In the genomic region with DNA sequence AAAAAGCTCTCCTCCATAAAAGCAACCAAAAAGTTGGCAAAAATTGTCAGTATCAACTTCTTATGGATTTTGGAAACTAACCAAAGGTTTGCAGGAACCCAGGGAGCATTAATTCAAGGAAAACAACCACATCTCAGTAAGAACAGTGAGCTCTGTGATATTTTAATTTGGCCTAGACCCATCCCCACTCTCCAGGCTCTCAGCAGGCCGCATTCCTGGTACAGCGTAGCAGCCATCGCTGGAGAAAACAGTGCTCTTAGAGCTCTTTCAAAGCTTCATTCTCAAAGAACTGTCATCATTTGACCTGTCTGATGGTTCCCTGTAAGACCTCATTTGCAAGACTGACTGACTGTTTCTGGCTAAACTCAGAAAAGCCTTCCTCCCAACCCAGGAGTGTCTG, we compare ENCODE assay signal across 19 cellular contexts.
DNase-seq lines count a peak whose midpoint lies in the region; ATAC-seq and TF ChIP-seq lines count a peak whose summit lies in the region.
"Had no signal": no experiment of that assay in that cellular context is flagged by ENCODE, and none has a peak within 500 bp of the region (broad histone marks: within the 10 kb centered on the region; RNA-seq: fewer than 3 reads in every experiment).

No MANE protein-coding gene starts in this region.

- CTCF ChIA-PET in activated CD4-positive, alpha-beta T cell treated with anti-CD3 and anti-CD28 coated beads, Interleukin-2, amount 10 ng/mL, durations not matched to agents 7 days and 5 days (lab: Charles Lee), result interaction anchor here (0.6 to 1.2 kb wide), 3 partner anchors 66 to 157 kb away, joined by 3 read pairs; no protein-coding TSS in a partner anchor

- no peak for DNase-seq in chondrocyte (ENCODE audit: low spot score)
- no peak for DNase-seq in activated CD4-positive, alpha-beta T cell treated with anti-CD3 and anti-CD28 coated beads, Interleukin-2, amount 10 ng/mL, durations not matched to agents 7 days and 5 days
- no peak for DNase-seq in activated CD4-positive, alpha-beta T cell treated with anti-CD3 and anti-CD28 coated beads, Interleukin-2, amount 50 U/mL, for 48 hours
- DNase-seq in dedifferentiated amniotic fluid mesenchymal stem cell (ENCODE audit: extremely low spot score), result no peak
- DNase-seq: activated CD8-positive, alpha-beta memory T cell treated with anti-CD3 and anti-CD28 coated beads, Interleukin-2, amount 10 ng/mL, durations not matched to agents 7 days and 5 days; activated gamma-delta T cell; amniotic stem cell; glutamatergic neuron; GOT3; Karpas-422; naive B cell; stimulated activated naive CD4-positive, alpha-beta T cell treated with Interleukin-2 at 50 U/mL for 16 hours had no signal

- no peak overlapping the region for H2AFZ ChIP-seq in parathyroid adenoma

- H3K4me3 Mint-ChIP-seq in chondrocyte (ENCODE audit: unreplicated experiment), result no peak overlapping the region
- H3K4me3 Mint-ChIP-seq in activated CD4-positive, alpha-beta T cell treated with anti-CD3 and anti-CD28 coated beads, Interleukin-2, amount 10 ng/mL, durations not matched to agents 7 days and 5 days, result no peak overlapping the region
- H3K4me3 Mint-ChIP-seq: activated CD8-positive, alpha-beta memory T cell treated with anti-CD3 and anti-CD28 coated beads, Interleukin-2, amount 10 ng/mL, durations not matched to agents 7 days and 5 days; naive B cell had no signal

- peaks cover 2% of the 10 kb centered on the region; the same call in 1 of the 2 replicates for H3K9me3 ChIP-seq in HUES48 (ENCODE audit: control insufficient read depth, insufficient read depth, low read length)
- H3K9me3 ChIP-seq in iPS-15b (ENCODE audit: control insufficient read depth, insufficient read depth, low read length), result peaks cover 2% of the 10 kb centered on the region
- H3K9me3 ChIP-seq in parathyroid adenoma (ENCODE audit: control insufficient read depth, low read length), result no peaks in the 10 kb centered on the region
- H3K9me3 ChIP-seq: esophagus muscularis mucosa had no signal

- H3K27ac ChIP-seq in HUES48 (ENCODE audit: low read depth, low read length) (peak overlapping the region; percentile 73), parathyroid adenoma (peak overlapping the region; percentile 27)
- H3K27ac ChIP-seq: esophagus muscularis mucosa had no signal

- no peaks in the 10 kb centered on the region for H3K27me3 Mint-ChIP-seq in chondrocyte (ENCODE audit: low read depth)
- H3K27me3 Mint-ChIP-seq in activated CD4-positive, alpha-beta T cell treated with anti-CD3 and anti-CD28 coated beads, Interleukin-2, amount 10 ng/mL, durations not matched to agents 7 days and 5 days, result no peaks in the 10 kb centered on the region
- H3K27me3 Mint-ChIP-seq: activated CD8-positive, alpha-beta memory T cell treated with anti-CD3 and anti-CD28 coated beads, Interleukin-2, amount 10 ng/mL, durations not matched to agents 7 days and 5 days; naive B cell had no signal

- peaks cover 40% of the 10 kb centered on the region for H3K79me2 ChIP-seq in parathyroid adenoma

- peaks cover 25% of the 10 kb centered on the region for H3K4me1 Mint-ChIP-seq in chondrocyte (ENCODE audit: low read depth)
- H3K4me1 Mint-ChIP-seq in activated CD4-positive, alpha-beta T cell treated with anti-CD3 and anti-CD28 coated beads, Interleukin-2, amount 10 ng/mL, durations not matched to agents 7 days and 5 days, result peaks cover 3% of the 10 kb centered on the region
- H3K4me1 Mint-ChIP-seq: activated CD8-positive, alpha-beta memory T cell treated with anti-CD3 and anti-CD28 coated beads, Interleukin-2, amount 10 ng/mL, durations not matched to agents 7 days and 5 days had no signal

- ATAC-seq in GM18909 (IDR thresholded peaks at IDR 0.05; ENCODE audit: poor library complexity, unreplicated experiment), result no peak
- ATAC-seq: activated CD4-positive, CD25-positive, alpha-beta regulatory T cell treated with anti-CD3 and anti-CD28 coated beads, Interleukin-2, amount 50 U/mL, for 24 hours; activated CD8-positive, alpha-beta memory T cell treated with anti-CD3 and anti-CD28 coated beads, Interleukin-2, amount 10 ng/mL, durations not matched to agents 7 days and 5 days; left lobe of liver had no signal

- TF ChIP-seq CTCF in chondrocyte (IDR thresholded peaks at IDR 0.05), result no peak
- TF ChIP-seq CTCF in parathyroid adenoma (IDR thresholded peaks at IDR 0.05), result no peak

- H3K4me1 ChIP-seq in HUES48 (ENCODE audit: control insufficient read depth, insufficient read depth, low read length) (peaks cover 23% of the 10 kb centered on the region), iPS-15b (ENCODE audit: control insufficient read depth, insufficient read depth, low read length) (peaks cover 16% of the 10 kb centered on the region), parathyroid adenoma (peaks cover 7% of the 10 kb centered on the region)

- peak overlapping the region; percentile 70 for H3K27ac Mint-ChIP-seq in chondrocyte (ENCODE audit: unreplicated experiment)
- H3K27ac Mint-ChIP-seq in activated CD4-positive, alpha-beta T cell treated with anti-CD3 and anti-CD28 coated beads, Interleukin-2, amount 10 ng/mL, durations not matched to agents 7 days and 5 days, result no peak overlapping the region
- H3K27ac Mint-ChIP-seq: activated CD8-positive, alpha-beta memory T cell treated with anti-CD3 and anti-CD28 coated beads, Interleukin-2, amount 10 ng/mL, durations not matched to agents 7 days and 5 days had no signal

- H3K4me3 ChIP-seq in HUES48 (ENCODE audit: low read depth, low read length), result no peak overlapping the region
- peak overlapping the region; percentile 10 for H3K4me3 ChIP-seq in iPS-15b (ENCODE audit: low read depth, low read length)
- no peak overlapping the region for H3K4me3 ChIP-seq in parathyroid adenoma (ENCODE audit: low read depth, low read length)
- H3K4me3 ChIP-seq: esophagus muscularis mucosa had no signal

- H3K27me3 ChIP-seq in HUES48 (ENCODE audit: control insufficient read depth, insufficient read depth, low read length) (no peaks in the 10 kb centered on the region), iPS-15b (ENCODE audit: control insufficient read depth, insufficient read depth, low read length) (no peaks in the 10 kb centered on the region), parathyroid adenoma (ENCODE audit: control insufficient read depth, insufficient read depth, low read length) (no peaks in the 10 kb centered on the region)
- H3K27me3 ChIP-seq: esophagus muscularis mucosa had no signal

- H3K36me3 Mint-ChIP-seq in chondrocyte (ENCODE audit: low read depth), result peaks cover 14% of the 10 kb centered on the region
- peaks cover 34% of the 10 kb centered on the region for H3K36me3 Mint-ChIP-seq in activated CD4-positive, alpha-beta T cell treated with anti-CD3 and anti-CD28 coated beads, Interleukin-2, amount 10 ng/mL, durations not matched to agents 7 days and 5 days (ENCODE audit: low read depth)

- POLR2A ChIA-PET in activated CD4-positive, alpha-beta T cell treated with anti-CD3 and anti-CD28 coated beads, Interleukin-2, amount 10 ng/mL, durations not matched to agents 7 days and 5 days (lab: Charles Lee), result interaction anchor here (0.7 kb wide), 1 partner anchor 8 kb away, joined by 3 read pairs; no protein-coding TSS in a partner anchor

- no peak overlapping the region for H3K9ac ChIP-seq in HUES48 (ENCODE audit: low read depth, low read length)
- H3K9ac ChIP-seq in iPS-15b (ENCODE audit: low read depth, low read length), result no peak overlapping the region
- H3K9ac ChIP-seq in parathyroid adenoma, result no peak overlapping the region

- peaks cover 12% of the 10 kb centered on the region for H3K9me3 Mint-ChIP-seq in chondrocyte (ENCODE audit: low read depth)
- H3K9me3 Mint-ChIP-seq in activated CD4-positive, alpha-beta T cell treated with anti-CD3 and anti-CD28 coated beads, Interleukin-2, amount 10 ng/mL, durations not matched to agents 7 days and 5 days, result peaks cover 7% of the 10 kb centered on the region

- H3K4me2 ChIP-seq in parathyroid adenoma (ENCODE audit: low read length), result no peak overlapping the region

- H3K36me3 ChIP-seq in HUES48 (ENCODE audit: control insufficient read depth, insufficient read depth, low read length) (peaks cover 15% of the 10 kb centered on the region), iPS-15b (ENCODE audit: control insufficient read depth, insufficient read depth, low read length) (peaks cover 3% of the 10 kb centered on the region), parathyroid adenoma (ENCODE audit: control insufficient read depth, insufficient read depth, low read length) (no peaks in the 10 kb centered on the region)
